In the genomic region with DNA sequence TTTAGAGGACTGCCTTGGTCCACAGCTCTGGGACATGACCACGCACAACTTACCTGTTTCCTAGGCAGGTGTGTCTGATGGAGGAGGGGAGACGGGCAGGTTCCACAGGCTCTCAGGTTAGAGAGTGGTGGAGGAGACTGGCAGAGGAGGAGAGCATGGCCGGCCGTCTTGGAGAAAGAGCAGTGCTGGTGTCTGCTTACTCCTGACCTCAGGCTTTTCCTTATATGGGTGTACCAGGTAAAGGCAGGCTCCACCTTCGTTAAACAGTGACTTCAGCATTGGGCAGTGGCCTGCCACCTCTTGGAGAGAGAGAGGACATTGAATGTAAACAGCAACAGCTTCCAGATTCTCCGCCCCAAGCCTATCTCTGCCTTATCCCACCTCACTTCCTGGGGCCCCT, we compare ENCODE assay signal across 15 cellular contexts. TPM values are rescaled to one million over a fixed set of nuclear protein-coding genes. Genes with fewer than 3 reads are reported as not detected.
DNase-seq lines count a peak whose midpoint lies in the region; ATAC-seq and TF ChIP-seq lines count a peak whose summit lies in the region.
"Had no signal": no experiment of that assay in that cellular context is flagged by ENCODE, and none has a peak within 500 bp of the region (broad histone marks: within the 10 kb centered on the region; RNA-seq: fewer than 3 reads in every experiment).

A gene with protein sequence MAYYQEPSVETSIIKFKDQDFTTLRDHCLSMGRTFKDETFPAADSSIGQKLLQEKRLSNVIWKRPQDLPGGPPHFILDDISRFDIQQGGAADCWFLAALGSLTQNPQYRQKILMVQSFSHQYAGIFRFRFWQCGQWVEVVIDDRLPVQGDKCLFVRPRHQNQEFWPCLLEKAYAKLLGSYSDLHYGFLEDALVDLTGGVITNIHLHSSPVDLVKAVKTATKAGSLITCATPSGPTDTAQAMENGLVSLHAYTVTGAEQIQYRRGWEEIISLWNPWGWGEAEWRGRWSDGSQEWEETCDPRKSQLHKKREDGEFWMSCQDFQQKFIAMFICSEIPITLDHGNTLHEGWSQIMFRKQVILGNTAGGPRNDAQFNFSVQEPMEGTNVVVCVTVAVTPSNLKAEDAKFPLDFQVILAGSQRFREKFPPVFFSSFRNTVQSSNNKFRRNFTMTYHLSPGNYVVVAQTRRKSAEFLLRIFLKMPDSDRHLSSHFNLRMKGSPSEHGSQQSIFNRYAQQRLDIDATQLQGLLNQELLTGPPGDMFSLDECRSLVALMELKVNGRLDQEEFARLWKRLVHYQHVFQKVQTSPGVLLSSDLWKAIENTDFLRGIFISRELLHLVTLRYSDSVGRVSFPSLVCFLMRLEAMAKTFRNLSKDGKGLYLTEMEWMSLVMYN (minus strand): TSS at position 198 of the 400 bp plus-strand sequence. CDS start 20,121 bp downstream, outside the sequence.

- H3K9me3 ChIP-seq in body of pancreas: no peaks in the 10 kb centered on the region

- no peak for TF ChIP-seq RAD21 in Ishikawa (IDR thresholded peaks at IDR 0.05; ENCODE audit: low read depth)

- no peak within 1 kb of the TSS for H3K27ac Mint-ChIP-seq in activated CD4-positive, alpha-beta memory T cell treated with anti-CD3 and anti-CD28 coated beads for 36 hours
- no peak within 1 kb of the TSS for H3K27ac Mint-ChIP-seq in activated naive CD8-positive, alpha-beta T cell treated with anti-CD3 and anti-CD28 coated beads, Interleukin-2, amount 50 U/mL, for 24 hours

- TF ChIP-seq POLR2A in body of pancreas (IDR thresholded peaks at IDR 0.05): peak; percentile 36 to 68 (median 55)

- no peaks in the 10 kb centered on the region for H3K27me3 ChIP-seq in body of pancreas

- H3K36me3 ChIP-seq in body of pancreas (replicated peaks in 1 of 2; ENCODE audit: insufficient read depth in 1 of 2, low read depth in 2 of 2): no peaks in the 10 kb centered on the region

- intact Hi-C loops in body of pancreas (cut with DNase I): no loop called here
- intact Hi-C loops in activated CD4-positive, alpha-beta memory T cell treated with anti-CD3 and anti-CD28 coated beads for 36 hours (cut with micrococcal nuclease): no loop called here

- H3K9me3 Mint-ChIP-seq in activated CD4-positive, alpha-beta memory T cell treated with anti-CD3 and anti-CD28 coated beads for 36 hours: no peaks in the 10 kb centered on the region
- no peaks in the 10 kb centered on the region for H3K9me3 Mint-ChIP-seq in activated naive CD8-positive, alpha-beta T cell treated with anti-CD3 and anti-CD28 coated beads, Interleukin-2, amount 50 U/mL, for 24 hours

- H3K4me1 Mint-ChIP-seq in activated CD4-positive, alpha-beta memory T cell treated with anti-CD3 and anti-CD28 coated beads for 36 hours (ENCODE audit: low read depth): no peaks in the 10 kb centered on the region
- no peaks in the 10 kb centered on the region for H3K4me1 Mint-ChIP-seq in activated naive CD8-positive, alpha-beta T cell treated with anti-CD3 and anti-CD28 coated beads, Interleukin-2, amount 50 U/mL, for 24 hours

- DNase-seq in body of pancreas (peak; percentile 75 to 88 (median 88)), left kidney (ENCODE audit: low read depth, low spot score) (peak; percentile 69)
- no peak for DNase-seq in activated CD4-positive, alpha-beta memory T cell treated with anti-CD3 and anti-CD28 coated beads for 36 hours
- DNase-seq in activated naive CD8-positive, alpha-beta T cell treated with anti-CD3 and anti-CD28 coated beads, Interleukin-2, amount 50 U/mL, for 24 hours: no peak
- no peak for DNase-seq in effector CD4-positive, alpha-beta T cell
- DNase-seq: activated CD4-positive, alpha-beta T cell treated with anti-CD3 and anti-CD28 coated beads for 4 hours; activated effector memory CD4-positive, alpha-beta T cell treated with Interleukin-2 at 50 U/mL for 16 hours; NCI-H2171 treated with DMSO at 0.1 percent for 48 hours; posterior cingulate gyrus; substantia nigra had no signal

- WGBS in body of pancreas, 2 donors: 32 to 34% methylated on average over 6 of the region's 6 CpGs

- peaks cover 44% of the 10 kb centered on the region for H3K4me1 ChIP-seq in body of pancreas

- H3K4me3 ChIP-seq in body of pancreas: no peak within 1 kb of the TSS

- ATAC-seq in body of pancreas (peak; percentile 95), HG03469 (IDR thresholded peaks at IDR 0.05; ENCODE audit: unreplicated experiment) (no peak)
- ATAC-seq in activated naive CD8-positive, alpha-beta T cell treated with anti-CD3 and anti-CD28 coated beads, Interleukin-2, amount 50 U/mL, for 24 hours: no peak

- H3K4me3 Mint-ChIP-seq in activated CD4-positive, alpha-beta memory T cell treated with anti-CD3 and anti-CD28 coated beads for 36 hours: no peak within 1 kb of the TSS
- H3K4me3 Mint-ChIP-seq in activated naive CD8-positive, alpha-beta T cell treated with anti-CD3 and anti-CD28 coated beads, Interleukin-2, amount 50 U/mL, for 24 hours: no peak within 1 kb of the TSS

- no peaks in the 10 kb centered on the region for H3K36me3 Mint-ChIP-seq in activated CD4-positive, alpha-beta memory T cell treated with anti-CD3 and anti-CD28 coated beads for 36 hours
- no peaks in the 10 kb centered on the region for H3K36me3 Mint-ChIP-seq in activated naive CD8-positive, alpha-beta T cell treated with anti-CD3 and anti-CD28 coated beads, Interleukin-2, amount 50 U/mL, for 24 hours (ENCODE audit: low read depth)

- CTCF ChIA-PET in activated CD4-positive, alpha-beta memory T cell treated with anti-CD3 and anti-CD28 coated beads for 36 hours (lab: Charles Lee): interaction anchor here (0.8 kb wide), 1 partner anchor 363 kb away, joined by 3 read pairs; no protein-coding TSS in a partner anchor

- peaks cover 11% of the 10 kb centered on the region for H3K27me3 Mint-ChIP-seq in activated CD4-positive, alpha-beta memory T cell treated with anti-CD3 and anti-CD28 coated beads for 36 hours
- H3K27me3 Mint-ChIP-seq in activated naive CD8-positive, alpha-beta T cell treated with anti-CD3 and anti-CD28 coated beads, Interleukin-2, amount 50 U/mL, for 24 hours: peaks cover 11% of the 10 kb centered on the region

- TF ChIP-seq EP300 in Ishikawa (IDR thresholded peaks at IDR 0.05; ENCODE audit: borderline replicate concordance): no peak

- H3K27ac ChIP-seq in 22Rv1 (no peak within 1 kb of the TSS), body of pancreas (peak within 1 kb of the TSS; percentile 56 to 69 (median 64))

- peak; percentile 53 for TF ChIP-seq CTCF in 22Rv1 (IDR thresholded peaks at IDR 0.05)
- TF ChIP-seq CTCF in body of pancreas (IDR thresholded peaks at IDR 0.05): peak in 5 of 7 experiments; percentile 13 to 54 (median 47)

- POLR2A ChIA-PET in activated CD4-positive, alpha-beta memory T cell treated with anti-CD3 and anti-CD28 coated beads for 36 hours (lab: Charles Lee): no interaction called here

TF ChIP-seq in Ishikawa, 13 proteins besides CTCF, POLR2A, EP300 and RAD21:
- TF ChIP-seq TCF12 (IDR thresholded peaks at IDR 0.05; ENCODE audit: low read depth) (no peak), EGR1 (IDR thresholded peaks at IDR 0.05) (no peak), FOXM1 (IDR thresholded peaks at IDR 0.05; ENCODE audit: borderline replicate concordance, low read depth) (peak; percentile 56; the same call in 1 of the 2 replicates)

RNA-seq across cellular contexts. Expression of the gene that starts here (rescaled TPM):
- total RNA-seq in body of pancreas: 10 to 100 TPM in 1 of 2 donors, 1 to 10 TPM in 1; 5.6 to 21.3 TPM
- not detected for total RNA-seq in activated CD4-positive, alpha-beta memory T cell treated with anti-CD3 and anti-CD28 coated beads for 36 hours
- total RNA-seq: cardiac septum, SK-MEL-5 had no signal

Comparison
In these comparisons a context has a peak if more than half of its experiments do, and no peak if none do; other contexts are left out.
1. RNA of the gene that starts here (total RNA-seq): 5.6 to 21.3 TPM in body of pancreas; not detected in activated CD4-positive, alpha-beta memory T cell treated with anti-CD3 and anti-CD28 coated beads for 36 hours; every median in the first group is over 4 times any median in the second.
2. DNase-seq: peak in body of pancreas (4 of 4) and left kidney (single experiment); none in activated CD4-positive, alpha-beta memory T cell treated with anti-CD3 and anti-CD28 coated beads for 36 hours (single experiment), activated naive CD8-positive, alpha-beta T cell treated with anti-CD3 and anti-CD28 coated beads, Interleukin-2, amount 50 U/mL, for 24 hours (single experiment) and effector CD4-positive, alpha-beta T cell (single experiment).